1 cellular context compared by ENCODE assay signal in genomic region chr17:2366747-2367494, GRCh38.
TF ChIP-seq lines count a peak whose summit lies in the region.

No MANE protein-coding gene starts in this region.

TF ChIP-seq in HCT116, 20 proteins besides CTCF, POLR2A, EP300 and RAD21 (continued from another document):
- TF ChIP-seq YY1 (IDR thresholded peaks at IDR 0.05; ENCODE audit: extremely low read depth, insufficient replicate concordance, low read depth, low read length) (no peak), CEBPB (IDR thresholded peaks at IDR 0.05; ENCODE audit: low read depth) (no peak), ZFX (IDR thresholded peaks at IDR 0.05) (no peak), SIN3A (IDR thresholded peaks at IDR 0.05; ENCODE audit: low read depth) (no peak)
- TF ChIP-seq, protein P1, sequence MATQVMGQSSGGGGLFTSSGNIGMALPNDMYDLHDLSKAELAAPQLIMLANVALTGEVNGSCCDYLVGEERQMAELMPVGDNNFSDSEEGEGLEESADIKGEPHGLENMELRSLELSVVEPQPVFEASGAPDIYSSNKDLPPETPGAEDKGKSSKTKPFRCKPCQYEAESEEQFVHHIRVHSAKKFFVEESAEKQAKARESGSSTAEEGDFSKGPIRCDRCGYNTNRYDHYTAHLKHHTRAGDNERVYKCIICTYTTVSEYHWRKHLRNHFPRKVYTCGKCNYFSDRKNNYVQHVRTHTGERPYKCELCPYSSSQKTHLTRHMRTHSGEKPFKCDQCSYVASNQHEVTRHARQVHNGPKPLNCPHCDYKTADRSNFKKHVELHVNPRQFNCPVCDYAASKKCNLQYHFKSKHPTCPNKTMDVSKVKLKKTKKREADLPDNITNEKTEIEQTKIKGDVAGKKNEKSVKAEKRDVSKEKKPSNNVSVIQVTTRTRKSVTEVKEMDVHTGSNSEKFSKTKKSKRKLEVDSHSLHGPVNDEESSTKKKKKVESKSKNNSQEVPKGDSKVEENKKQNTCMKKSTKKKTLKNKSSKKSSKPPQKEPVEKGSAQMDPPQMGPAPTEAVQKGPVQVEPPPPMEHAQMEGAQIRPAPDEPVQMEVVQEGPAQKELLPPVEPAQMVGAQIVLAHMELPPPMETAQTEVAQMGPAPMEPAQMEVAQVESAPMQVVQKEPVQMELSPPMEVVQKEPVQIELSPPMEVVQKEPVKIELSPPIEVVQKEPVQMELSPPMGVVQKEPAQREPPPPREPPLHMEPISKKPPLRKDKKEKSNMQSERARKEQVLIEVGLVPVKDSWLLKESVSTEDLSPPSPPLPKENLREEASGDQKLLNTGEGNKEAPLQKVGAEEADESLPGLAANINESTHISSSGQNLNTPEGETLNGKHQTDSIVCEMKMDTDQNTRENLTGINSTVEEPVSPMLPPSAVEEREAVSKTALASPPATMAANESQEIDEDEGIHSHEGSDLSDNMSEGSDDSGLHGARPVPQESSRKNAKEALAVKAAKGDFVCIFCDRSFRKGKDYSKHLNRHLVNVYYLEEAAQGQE (IDR thresholded peaks at IDR 0.05; ENCODE audit: low read depth): no peak
